11 cellular contexts compared by ENCODE assay signal in genomic region chrX:12007881-12008280, GRCh38.
A peak's percentile ranks its signal among the peaks of the same experiment; 100 is the strongest.
DNase-seq lines count a peak whose midpoint lies in the region; ATAC-seq and TF ChIP-seq lines count a peak whose summit lies in the region.
"Had no signal": no experiment of that assay in that cellular context is flagged by ENCODE, and none has a peak within 500 bp of the region (broad histone marks: within the 10 kb centered on the region; RNA-seq: fewer than 3 reads in every experiment).

No MANE protein-coding gene starts in this region.

- H3K9me3 Mint-ChIP-seq in activated naive CD8-positive, alpha-beta T cell treated with anti-CD3 and anti-CD28 coated beads, Interleukin-2, amount 50 U/mL, for 24 hours, result no peaks in the 10 kb centered on the region
- H3K9me3 Mint-ChIP-seq in activated naive CD8-positive, alpha-beta T cell treated with anti-CD3 and anti-CD28 coated beads for 36 hours, result no peaks in the 10 kb centered on the region
- H3K9me3 Mint-ChIP-seq: CD4-positive, alpha-beta T cell had no signal

- no peaks in the 10 kb centered on the region for H3K36me3 Mint-ChIP-seq in activated naive CD8-positive, alpha-beta T cell treated with anti-CD3 and anti-CD28 coated beads, Interleukin-2, amount 50 U/mL, for 24 hours (ENCODE audit: low read depth)
- H3K36me3 Mint-ChIP-seq in activated naive CD8-positive, alpha-beta T cell treated with anti-CD3 and anti-CD28 coated beads for 36 hours, result no peaks in the 10 kb centered on the region

- no peak overlapping the region for H3K4me3 ChIP-seq in cardiac fibroblast (replicated peaks in 1 of 2; ENCODE audit: low read depth in 2 of 2, low read length in 2 of 2)
- H3K4me3 ChIP-seq in smooth muscle cell, result no peak overlapping the region
- no peak overlapping the region for H3K4me3 ChIP-seq in sigmoid colon
- no peak overlapping the region for H3K4me3 ChIP-seq in testis

- H2AFZ ChIP-seq in smooth muscle cell (ENCODE audit: low read depth), result no peak overlapping the region

- intact Hi-C loops in sigmoid colon (cut with DNase I) (no loop called here), testis (cut with DNase I; ENCODE audit: low total_unique reads) (no loop called here)

- H3K79me2 ChIP-seq in smooth muscle cell (ENCODE audit: low read depth), result no peaks in the 10 kb centered on the region

- no peak for DNase-seq in activated naive CD8-positive, alpha-beta T cell treated with anti-CD3 and anti-CD28 coated beads, Interleukin-2, amount 50 U/mL, for 24 hours
- no peak for DNase-seq in activated naive CD8-positive, alpha-beta T cell treated with anti-CD3 and anti-CD28 coated beads for 36 hours
- DNase-seq in HT1080 (ENCODE audit: low read depth) (peak; percentile 90), cardiac fibroblast (ENCODE audit: low read depth in 2 of 2) (peak; percentile 70 to 86), smooth muscle cell (lab: John Stamatoyannopoulos, UW; ENCODE audit: unreplicated experiment) (no peak), sigmoid colon (no peak), G401 (ENCODE audit: low spot score) (no peak), testis (no peak)
- DNase-seq: activated naive CD4-positive, alpha-beta T cell; CD4-positive, alpha-beta T cell; NCI-H524 had no signal

- no peak for TF ChIP-seq POLR2A in sigmoid colon (IDR thresholded peaks at IDR 0.05)
- no peak for TF ChIP-seq POLR2A in testis (IDR thresholded peaks at IDR 0.05)

- H3K4me1 Mint-ChIP-seq in activated naive CD8-positive, alpha-beta T cell treated with anti-CD3 and anti-CD28 coated beads, Interleukin-2, amount 50 U/mL, for 24 hours, result peaks cover 2% of the 10 kb centered on the region
- no peaks in the 10 kb centered on the region for H3K4me1 Mint-ChIP-seq in activated naive CD8-positive, alpha-beta T cell treated with anti-CD3 and anti-CD28 coated beads for 36 hours

- no peak for TF ChIP-seq CTCF in cardiac fibroblast (IDR thresholded peaks at IDR 0.05; ENCODE audit: low read depth, low read length)
- no peak for TF ChIP-seq CTCF in smooth muscle cell (IDR thresholded peaks at IDR 0.05; ENCODE audit: borderline replicate concordance, insufficient read depth, poor library complexity, severe bottlenecking)
- TF ChIP-seq CTCF in sigmoid colon (IDR thresholded peaks at IDR 0.05), result no peak
- no peak for TF ChIP-seq CTCF in testis (IDR thresholded peaks at IDR 0.05)

- no peak for TF ChIP-seq EP300 in sigmoid colon (IDR thresholded peaks at IDR 0.05)

- H3K9me3 ChIP-seq in smooth muscle cell (replicated peaks; ENCODE audit: low read depth) (no peaks in the 10 kb centered on the region), sigmoid colon (no peaks in the 10 kb centered on the region), testis (no peaks in the 10 kb centered on the region)

- 38% methylated on average over 2 of the region's 2 CpGs for whole genome bisulfite sequencing in smooth muscle cell (ENCODE audit: low lambda C conversion rate)
- WGBS in sigmoid colon, 2 donors, result 57 to 74% methylated on average over 2 of the region's 2 CpGs
- WGBS in testis, 2 donors, result 89 to 100% methylated on average over 1 to 2 of the region's 2 CpGs

- H3K27me3 ChIP-seq in smooth muscle cell (ENCODE audit: low read depth) (no peaks in the 10 kb centered on the region), sigmoid colon (no peaks in the 10 kb centered on the region), testis (no peaks in the 10 kb centered on the region)

- peak overlapping the region; percentile 19 for H3K27ac ChIP-seq in smooth muscle cell (ENCODE audit: low read depth)
- no peak overlapping the region for H3K27ac ChIP-seq in sigmoid colon
- no peak overlapping the region for H3K27ac ChIP-seq in testis

- H3K4me3 Mint-ChIP-seq in activated naive CD8-positive, alpha-beta T cell treated with anti-CD3 and anti-CD28 coated beads, Interleukin-2, amount 50 U/mL, for 24 hours, result no peak overlapping the region
- no peak overlapping the region for H3K4me3 Mint-ChIP-seq in activated naive CD8-positive, alpha-beta T cell treated with anti-CD3 and anti-CD28 coated beads for 36 hours
- H3K4me3 Mint-ChIP-seq: CD4-positive, alpha-beta T cell had no signal

- no peaks in the 10 kb centered on the region for H3K36me3 ChIP-seq in smooth muscle cell (ENCODE audit: low read depth)
- H3K36me3 ChIP-seq in sigmoid colon, result no peaks in the 10 kb centered on the region
- no peaks in the 10 kb centered on the region for H3K36me3 ChIP-seq in testis (ENCODE audit: low read depth, missing control alignments)

- peak; percentile 76 for ATAC-seq in activated naive CD8-positive, alpha-beta T cell treated with anti-CD3 and anti-CD28 coated beads, Interleukin-2, amount 50 U/mL, for 24 hours

- H3F3A ChIP-seq in smooth muscle cell (ENCODE audit: low read depth), result no peaks in the 10 kb centered on the region

- H3K27me3 Mint-ChIP-seq in activated naive CD8-positive, alpha-beta T cell treated with anti-CD3 and anti-CD28 coated beads, Interleukin-2, amount 50 U/mL, for 24 hours, result no peaks in the 10 kb centered on the region
- peaks cover 5% of the 10 kb centered on the region for H3K27me3 Mint-ChIP-seq in activated naive CD8-positive, alpha-beta T cell treated with anti-CD3 and anti-CD28 coated beads for 36 hours
- H3K27me3 Mint-ChIP-seq: CD4-positive, alpha-beta T cell had no signal

- in situ Hi-C loops in G401 (cut with HindIII; ENCODE audit: low sequenced_read_pairs), result no loop called here

- H3K27ac Mint-ChIP-seq in activated naive CD8-positive, alpha-beta T cell treated with anti-CD3 and anti-CD28 coated beads, Interleukin-2, amount 50 U/mL, for 24 hours, result no peak overlapping the region
- H3K27ac Mint-ChIP-seq in activated naive CD8-positive, alpha-beta T cell treated with anti-CD3 and anti-CD28 coated beads for 36 hours, result no peak overlapping the region
- H3K27ac Mint-ChIP-seq: CD4-positive, alpha-beta T cell had no signal

- no peak overlapping the region for H3K4me2 ChIP-seq in smooth muscle cell

- H3K4me1 ChIP-seq in smooth muscle cell (ENCODE audit: low read depth) (no peaks in the 10 kb centered on the region), sigmoid colon (no peaks in the 10 kb centered on the region), testis (no peaks in the 10 kb centered on the region)

- H3K9ac ChIP-seq in smooth muscle cell (ENCODE audit: low read depth), result no peak overlapping the region

- no peaks in the 10 kb centered on the region for H4K20me1 ChIP-seq in smooth muscle cell (ENCODE audit: low read depth)

Comparison
In these comparisons a context has a peak if more than half of its experiments do, and no peak if none do; other contexts are left out.
1. DNase-seq: peak in HT1080 (single experiment) and cardiac fibroblast (2 of 2); none in activated naive CD8-positive, alpha-beta T cell treated with anti-CD3 and anti-CD28 coated beads, Interleukin-2, amount 50 U/mL, for 24 hours (single experiment), activated naive CD8-positive, alpha-beta T cell treated with anti-CD3 and anti-CD28 coated beads for 36 hours (single experiment), smooth muscle cell (single experiment), sigmoid colon (single experiment), G401 (single experiment) and testis (single experiment).